ENCODE assay signal across 8 cellular contexts in the genomic region with DNA sequence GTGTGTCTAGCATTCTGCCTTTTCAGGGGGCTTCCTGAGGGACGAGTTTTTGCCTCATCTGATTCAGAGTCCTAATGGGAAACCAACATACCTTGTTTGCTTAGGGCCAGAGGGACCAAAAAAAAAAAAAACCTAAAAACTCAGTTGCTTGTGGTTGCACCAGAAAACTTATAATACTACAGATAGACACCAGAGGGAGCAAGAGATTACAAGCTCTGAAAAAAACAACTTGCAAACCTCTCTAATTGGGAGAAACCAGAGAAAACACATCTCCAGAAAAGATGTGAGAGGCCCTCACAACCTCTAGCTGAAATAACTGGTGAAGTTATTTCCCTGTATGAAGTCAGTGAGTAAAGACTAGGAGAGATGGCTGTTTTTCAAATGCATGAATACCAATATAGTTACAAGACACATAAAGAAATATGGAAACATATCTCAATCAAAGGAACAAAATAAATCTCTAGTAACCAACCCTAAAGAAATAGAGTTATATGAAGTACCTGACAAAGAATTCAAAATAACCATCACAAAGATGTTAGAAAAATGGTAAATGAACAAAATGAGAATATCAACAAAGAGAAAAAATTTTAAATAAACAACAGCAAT.
A peak's percentile ranks its signal among the peaks of the same experiment; 100 is the strongest.
DNase-seq lines count a peak whose midpoint lies in the region; ATAC-seq and TF ChIP-seq lines count a peak whose summit lies in the region.

No MANE protein-coding gene starts in this region.

- H3K79me2 ChIP-seq in PC-3 (ENCODE audit: low read length) = no peaks in the 10 kb centered on the region

- H3K9me2 ChIP-seq in PC-3 (replicated peaks; ENCODE audit: low read length) = no peaks in the 10 kb centered on the region

- CTCF ChIA-PET in HEK293T (lab: Yijun Ruan, JAX) (interaction anchor here (0.5 to 1.3 kb wide), 9 partner anchors 9 to 792 kb away, joined by 3 to 7 read pairs (median 4); no protein-coding TSS in a partner anchor), PC-3 (lab: Charles Lee) (interaction anchor here (0.7 to 1.0 kb wide), 2 partner anchors 185 to 194 kb away, joined by 6 to 8 read pairs; no protein-coding TSS in a partner anchor)
- CTCF ChIA-PET in CD8-positive, alpha-beta memory T cell (lab: Charles Lee) = interaction anchor here (0.7 kb wide), 1 partner anchor 792 kb away, joined by 3 read pairs; no protein-coding TSS in a partner anchor

- POLR2A ChIA-PET in HEK293T (lab: Yijun Ruan, JAX) = no interaction called here
- POLR2A ChIA-PET in PC-3 (lab: Charles Lee; ENCODE audit: unreplicated experiment) = no interaction called here
- POLR2A ChIA-PET in CD8-positive, alpha-beta memory T cell (lab: Charles Lee) = no interaction called here

- TF ChIP-seq POLR2A in testis (IDR thresholded peaks at IDR 0.05) = no peak

- H3K4me2 ChIP-seq in PC-3 (ENCODE audit: low read length) = no peak overlapping the region

- no peak overlapping the region for H2AFZ ChIP-seq in PC-3 (ENCODE audit: low read length)

- H3K36me3 Mint-ChIP-seq in CD8-positive, alpha-beta memory T cell = no peaks in the 10 kb centered on the region
- H3K36me3 Mint-ChIP-seq in activated T-cell treated with anti-CD3 and anti-CD28 coated beads, Interleukin-2, amount 50 U/mL, for 24 hours (ENCODE audit: low read depth) = no peaks in the 10 kb centered on the region

- H3K4me3 ChIP-seq in PC-3 (ENCODE audit: low read length) = no peak overlapping the region
- H3K4me3 ChIP-seq in fibroblast of pulmonary artery (replicated peaks; ENCODE audit: low read depth, low read length) = no peak overlapping the region
- H3K4me3 ChIP-seq in testis = no peak overlapping the region
- H3K4me3 ChIP-seq in CD8-positive, alpha-beta memory T cell (ENCODE audit: low read length) = no peak overlapping the region

- 0 out of 2 replicates have a peak, but pooled peaks cover 4% of the 10 kb centered on the region for H3K9me3 ChIP-seq in PC-3 (ENCODE audit: low read length)
- no peaks in the 10 kb centered on the region for H3K9me3 ChIP-seq in testis
- no peaks in the 10 kb centered on the region for H3K9me3 ChIP-seq in CD8-positive, alpha-beta memory T cell (ENCODE audit: low read length)

- peaks cover 27% of the 10 kb centered on the region for H3K27me3 ChIP-seq in PC-3 (ENCODE audit: low read length)
- no peaks in the 10 kb centered on the region for H3K27me3 ChIP-seq in testis
- H3K27me3 ChIP-seq in CD8-positive, alpha-beta memory T cell (ENCODE audit: insufficient read depth, low read length, poor library complexity, severe bottlenecking) = no peaks in the 10 kb centered on the region

- H3F3A ChIP-seq in PC-3 (ENCODE audit: low read length, unreplicated experiment) = no peaks in the 10 kb centered on the region

- BruUV-seq in PC-3 (replicated peaks; lab: Mats Ljungman, UMichigan) = no TSS peak

- peaks cover 9 to 30% of the 10 kb centered on the region in 2 donors for H3K27me3 Mint-ChIP-seq in CD8-positive, alpha-beta memory T cell
- peaks cover 23% of the 10 kb centered on the region for H3K27me3 Mint-ChIP-seq in activated T-cell treated with anti-CD3 and anti-CD28 coated beads, Interleukin-2, amount 50 U/mL, for 24 hours

- ATAC-seq in PC-3 = no peak
- no peak for ATAC-seq in GM21526 (IDR thresholded peaks at IDR 0.05; ENCODE audit: low FRiP score, unreplicated experiment)

- intact Hi-C loops in PC-3 (cut with micrococcal nuclease) = loop anchor here (1.0 to 5.0 kb wide), 3 partner anchors 194 to 567 kb away; no protein-coding TSS in a partner anchor
- intact Hi-C loops in testis (cut with DNase I; ENCODE audit: low total_unique reads) = no loop called here

- H3K9me3 Mint-ChIP-seq in CD8-positive, alpha-beta memory T cell = peaks cover 0 to 7% (median 3%) of the 10 kb centered on the region in 5 donors
- H3K9me3 Mint-ChIP-seq in activated T-cell treated with anti-CD3 and anti-CD28 coated beads, Interleukin-2, amount 50 U/mL, for 24 hours = no peaks in the 10 kb centered on the region

- H4K20me1 ChIP-seq in PC-3 (ENCODE audit: low read length) = no peaks in the 10 kb centered on the region

- no peak overlapping the region for H3K9ac ChIP-seq in PC-3 (ENCODE audit: low read length)

- H3K27ac ChIP-seq in PC-3 (ENCODE audit: low read length) (no peak overlapping the region), testis (no peak overlapping the region)
- H3K27ac ChIP-seq in CD8-positive, alpha-beta memory T cell (ENCODE audit: low read depth, low read length) = no peak overlapping the region

- DNase-seq in AG09319 (ENCODE audit: extremely low read depth, low read depth) (peak; percentile 37), HEK293T (ENCODE audit: extremely low spot score) (peak; percentile 42), PC-3 (peak; percentile 55), fibroblast of pulmonary artery (ENCODE audit: low read depth) (peak; percentile 75), testis (no peak)
- DNase-seq in CD8-positive, alpha-beta memory T cell = no peak
- DNase-seq in activated T-cell treated with anti-CD3 and anti-CD28 coated beads, Interleukin-2, amount 50 U/mL, for 24 hours = no peak

- 38 to 43% methylated on average over 1 of the region's 1 CpG for WGBS in testis, 2 donors

- H3K4me1 ChIP-seq in PC-3 (ENCODE audit: insufficient read depth, low read length) (no peaks in the 10 kb centered on the region), testis (no peaks in the 10 kb centered on the region)
- no peaks in the 10 kb centered on the region for H3K4me1 ChIP-seq in CD8-positive, alpha-beta memory T cell (ENCODE audit: insufficient read depth, low read length)

- no peaks in the 10 kb centered on the region for H3K4me1 Mint-ChIP-seq in CD8-positive, alpha-beta memory T cell
- no peaks in the 10 kb centered on the region for H3K4me1 Mint-ChIP-seq in activated T-cell treated with anti-CD3 and anti-CD28 coated beads, Interleukin-2, amount 50 U/mL, for 24 hours (ENCODE audit: low read depth)

- TF ChIP-seq CTCF in AG09319 (IDR thresholded peaks at IDR 0.05; ENCODE audit: low read depth, low read length) = peak; percentile 56
- TF ChIP-seq CTCF in PC-3 (conservative IDR thresholded peaks at IDR 0.05; ENCODE audit: low read depth, low read length) = peak; percentile 76
- TF ChIP-seq CTCF in fibroblast of pulmonary artery (IDR thresholded peaks at IDR 0.05; ENCODE audit: low read length, missing control alignments) = peak; percentile 66
- peak in 2 of 3 experiments; percentile 11 to 44 for TF ChIP-seq CTCF in testis (IDR thresholded peaks at IDR 0.05)

- no peak overlapping the region for H3K27ac Mint-ChIP-seq in CD8-positive, alpha-beta memory T cell
- no peak overlapping the region for H3K27ac Mint-ChIP-seq in activated T-cell treated with anti-CD3 and anti-CD28 coated beads, Interleukin-2, amount 50 U/mL, for 24 hours

- no peaks in the 10 kb centered on the region for H3K36me3 ChIP-seq in PC-3 (ENCODE audit: low read depth, low read length)
- H3K36me3 ChIP-seq in testis (ENCODE audit: low read depth, missing control alignments) = no peaks in the 10 kb centered on the region
- H3K36me3 ChIP-seq in CD8-positive, alpha-beta memory T cell (ENCODE audit: insufficient read depth, low read length) = no peaks in the 10 kb centered on the region

- no peak overlapping the region for H3K4me3 Mint-ChIP-seq in CD8-positive, alpha-beta memory T cell
- H3K4me3 Mint-ChIP-seq in activated T-cell treated with anti-CD3 and anti-CD28 coated beads, Interleukin-2, amount 50 U/mL, for 24 hours = no peak overlapping the region

TF ChIP-seq in HEK293T, 16 proteins besides CTCF, POLR2A, EP300 and RAD21:
- TF ChIP-seq CTBP1 (IDR thresholded peaks at IDR 0.05; ENCODE audit: borderline replicate concordance) (no peak), L3MBTL2 (conservative IDR thresholded peaks at IDR 0.05) (no peak), ELF4 (IDR thresholded peaks at IDR 0.05) (no peak), ARNT (IDR thresholded peaks at IDR 0.05) (no peak), BHLHE40 (IDR thresholded peaks at IDR 0.05; ENCODE audit: borderline replicate concordance) (no peak), NFRKB (IDR thresholded peaks at IDR 0.05) (no peak), ZNF384 (IDR thresholded peaks at IDR 0.05) (peak; percentile 92), FOXM1 (IDR thresholded peaks at IDR 0.05; ENCODE audit: borderline replicate concordance) (no peak)

Comparison
In these comparisons a context has a peak if more than half of its experiments do, and no peak if none do; other contexts are left out.
1. DNase-seq: peak in AG09319 (single experiment), HEK293T (single experiment), PC-3 (single experiment) and fibroblast of pulmonary artery (single experiment); none in testis (single experiment), CD8-positive, alpha-beta memory T cell (0 of 5) and activated T-cell treated with anti-CD3 and anti-CD28 coated beads, Interleukin-2, amount 50 U/mL, for 24 hours (single experiment).
2. Peak in every context shown above with its lines, with median percentiles within 50 percentile points of each other: CTCF ChIP-seq.